8 cellular contexts compared by ENCODE assay signal in the genomic region with DNA sequence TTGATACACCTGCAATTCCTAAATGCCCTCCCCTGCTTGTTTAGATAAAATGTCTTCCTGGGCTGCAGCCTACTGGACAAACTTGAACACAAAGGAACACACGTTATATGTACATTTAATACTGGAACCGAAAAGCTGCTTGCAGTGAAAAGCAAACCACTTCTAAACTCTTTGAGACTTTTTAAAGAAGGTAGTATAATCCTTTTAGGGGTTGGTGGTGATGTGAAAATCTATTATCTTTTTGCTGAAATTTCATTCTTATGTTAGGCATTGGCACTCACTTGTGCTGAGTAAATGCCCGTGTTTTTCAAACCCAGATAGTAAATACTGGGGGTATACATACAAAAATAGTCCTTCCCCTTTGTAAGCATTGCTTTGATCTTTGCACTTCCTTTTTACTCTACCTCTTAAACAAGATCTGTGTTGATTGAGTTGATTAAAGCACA. TPM values are rescaled to one million over a fixed set of nuclear protein-coding genes. Genes with fewer than 3 reads are reported as not detected.
DNase-seq lines count a peak whose midpoint lies in the region; ATAC-seq, FAIRE-seq and TF ChIP-seq lines count a peak whose summit lies in the region.

No MANE protein-coding gene starts in this region.

- no peaks in the 10 kb centered on the region for H3K36me3 ChIP-seq in right lobe of liver

- intact Hi-C loops in activated CD4-positive, alpha-beta memory T cell treated with anti-CD3 and anti-CD28 coated beads for 36 hours (cut with micrococcal nuclease): loop anchor here (1.0 to 5.0 kb wide), 3 partner anchors 57 to 574 kb away; partner anchors contain the start of gene SLC9B2
- intact Hi-C loops in right lobe of liver (cut with DNase I): no loop called here

- peak overlapping the region; percentile 95 for H3K27ac Mint-ChIP-seq in activated CD4-positive, alpha-beta memory T cell treated with anti-CD3 and anti-CD28 coated beads for 36 hours

- H3K4me3 ChIP-seq in AG04450 (ENCODE audit: low read depth, low read length) (peak overlapping the region; percentile 85), right lobe of liver (peak overlapping the region; percentile 61 to 83 (median 78))

- ATAC-seq in right lobe of liver: no peak
- ATAC-seq in GM21528 (IDR thresholded peaks at IDR 0.05; ENCODE audit: low FRiP score, unreplicated experiment): no peak
- ATAC-seq in GM21576 (IDR thresholded peaks at IDR 0.05; ENCODE audit: unreplicated experiment): no peak

- no peak for TF ChIP-seq POLR2A in right lobe of liver (IDR thresholded peaks at IDR 0.05)

- H3K27ac ChIP-seq in AG04450 (ENCODE audit: low read depth, low read length) (no peak overlapping the region), right lobe of liver (peak overlapping the region in 2 of 3 donors; percentile 97 to 98)

- 4% methylated on average over 3 of the region's 3 CpGs for WGBS in right lobe of liver (ENCODE audit: insufficient coverage, low coverage, low lambda C conversion rate, missing lambda C conversion rate)

- H3K4me1 Mint-ChIP-seq in activated CD4-positive, alpha-beta memory T cell treated with anti-CD3 and anti-CD28 coated beads for 36 hours (ENCODE audit: low read depth): peaks cover 38% of the 10 kb centered on the region

- peaks cover 7% of the 10 kb centered on the region for H3K9me3 Mint-ChIP-seq in activated CD4-positive, alpha-beta memory T cell treated with anti-CD3 and anti-CD28 coated beads for 36 hours

- CTCF ChIA-PET in AG04450 (lab: Charles Lee): interaction anchor here (1.0 kb wide), 1 partner anchor 72 kb away, joined by 3 read pairs; no protein-coding TSS in a partner anchor
- CTCF ChIA-PET in activated CD4-positive, alpha-beta memory T cell treated with anti-CD3 and anti-CD28 coated beads for 36 hours (lab: Charles Lee): no interaction called here

- H3K4me1 ChIP-seq in right lobe of liver: peaks cover 0 to 32% (median 14%) of the 10 kb centered on the region in 4 donors

- no peaks in the 10 kb centered on the region for H3K27me3 ChIP-seq in AG04450 (ENCODE audit: control insufficient read depth, insufficient read depth, low read length)
- H3K27me3 ChIP-seq in right lobe of liver: no peaks in the 10 kb centered on the region

- H3K36me3 Mint-ChIP-seq in activated CD4-positive, alpha-beta memory T cell treated with anti-CD3 and anti-CD28 coated beads for 36 hours: peaks cover 29% of the 10 kb centered on the region

- no peak for TF ChIP-seq CTCF in AG04450 (IDR thresholded peaks at IDR 0.05; ENCODE audit: low read depth, low read length)
- no peak for TF ChIP-seq CTCF in right lobe of liver (IDR thresholded peaks at IDR 0.05)

- H3K4me3 Mint-ChIP-seq in activated CD4-positive, alpha-beta memory T cell treated with anti-CD3 and anti-CD28 coated beads for 36 hours: peak overlapping the region; percentile 94

- no peaks in the 10 kb centered on the region; the same call in 1 of the 2 replicates for H3K9me3 ChIP-seq in AG04450 (ENCODE audit: control insufficient read depth, insufficient read depth, low read length)
- H3K9me3 ChIP-seq in right lobe of liver: no peaks in the 10 kb centered on the region

- POLR2A ChIA-PET in AG04450 (lab: Yijun Ruan, JAX): no interaction called here
- POLR2A ChIA-PET in activated CD4-positive, alpha-beta memory T cell treated with anti-CD3 and anti-CD28 coated beads for 36 hours (lab: Charles Lee): interaction anchor here (1.4 to 3.3 kb wide), 3 partner anchors 115 to 324 kb away, joined by 3 to 12 read pairs (median 4); partner anchors contain the start of gene UBE2D3

- no peaks in the 10 kb centered on the region for H3K27me3 Mint-ChIP-seq in activated CD4-positive, alpha-beta memory T cell treated with anti-CD3 and anti-CD28 coated beads for 36 hours

- FAIRE-seq in GM18507 (lab: Jason Lieb, UNC): peak; percentile 70

- no peak for DNase-seq in AG04450 (ENCODE audit: low read depth, low spot score)
- no peak for DNase-seq in GM18507 (ENCODE audit: extremely low spot score, insufficient read length, low read depth)
- no peak for DNase-seq in activated CD4-positive, alpha-beta memory T cell treated with anti-CD3 and anti-CD28 coated beads for 36 hours
- no peak for DNase-seq in right lobe of liver
- no peak for DNase-seq in mucosa of gallbladder (ENCODE audit: low spot score)
- DNase-seq in effector CD4-positive, alpha-beta T cell: no peak

RNA-seq across cellular contexts. Expression of gene NFKB1, which starts 2.2 kb away (rescaled TPM):
- 24.1 and 24.6 TPM in 2 replicates for polyA plus RNA-seq in AG04450 (2011; rRNA removed)
- 39.1 and 40.2 TPM in 2 replicates for polyA minus RNA-seq in AG04450 (2011; rRNA and poly(A)+ RNA removed)
- total RNA-seq in activated CD4-positive, alpha-beta memory T cell treated with anti-CD3 and anti-CD28 coated beads for 36 hours: 100 to 1,000 TPM; 122 to 133 TPM
- total RNA-seq in right lobe of liver (10 to 100 TPM; 13.8 to 48.6 (median 17.5) TPM), mucosa of gallbladder (36.9 TPM)
